1 cellular context compared by ENCODE assay signal in the genomic region with DNA sequence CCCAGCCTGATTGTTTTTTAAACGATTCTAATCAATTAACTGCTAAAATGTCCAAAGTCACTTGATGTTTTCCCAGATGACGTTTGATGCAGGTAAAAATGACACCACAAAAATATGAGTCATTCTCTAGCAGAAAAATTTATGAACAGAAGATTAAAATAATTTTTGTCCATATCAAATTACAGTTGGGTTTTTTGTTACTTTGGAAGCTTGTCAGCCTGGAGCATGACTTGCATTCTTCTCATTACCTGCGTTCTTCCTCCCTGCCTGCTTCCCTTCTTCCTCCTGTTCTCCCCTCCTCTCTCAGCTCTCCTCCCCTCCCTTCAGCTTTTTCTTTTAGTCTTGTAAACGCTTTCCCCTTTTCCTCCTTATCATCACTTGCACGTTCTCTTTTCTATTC.
TF ChIP-seq lines count a peak whose summit lies in the region.

No MANE protein-coding gene starts in this region.

TF ChIP-seq in K562, 482 proteins besides CTCF, POLR2A, EP300 and RAD21 (continued from another document):
- TF ChIP-seq ZNF174 (CRISPR knock-in tag; IDR thresholded peaks at IDR 0.05) (no peak), ZNF316 (IDR thresholded peaks at IDR 0.05) (peak; percentile 69), NFE2 (IDR thresholded peaks at IDR 0.05; ENCODE audit: low read depth) (peak; percentile 60; the same call in 1 of the 2 replicates), LARP7 (IDR thresholded peaks at IDR 0.05) (0 out of 2 replicates have a peak, but pooled peaks have one; percentile 15), DPF2 (IDR thresholded peaks at IDR 0.05) (no peak), MTA1 (IDR thresholded peaks at IDR 0.05; ENCODE audit: borderline replicate concordance) (0 out of 2 replicates have a peak, but pooled peaks have one; percentile 26), ZNF184 (CRISPR knock-in tag; IDR thresholded peaks at IDR 0.05) (no peak), FOSL1 (tag; conservative IDR thresholded peaks at IDR 0.05) (no peak), HCFC1 (IDR thresholded peaks at IDR 0.05; ENCODE audit: low read depth, low read length) (no peak), FOXM1 (IDR thresholded peaks at IDR 0.05; ENCODE audit: low read depth) (no peak), FOXM1 (CRISPR knock-in tag; IDR thresholded peaks at IDR 0.05; ENCODE audit: low read depth) (no peak), RCOR1 (IDR thresholded peaks at IDR 0.05; ENCODE audit: borderline replicate concordance in 1 of 2, low read depth in 2 of 2, low read length in 2 of 2) (no peak), KHSRP (IDR thresholded peaks at IDR 0.05) (no peak), ZNF75A (CRISPR knock-in tag; IDR thresholded peaks at IDR 0.05) (no peak), NBN (IDR thresholded peaks at IDR 0.05; ENCODE audit: low read depth) (peak; percentile 21; the same call in 1 of the 2 replicates), C11orf30 (IDR thresholded peaks at IDR 0.05; ENCODE audit: low read depth) (peak; percentile 71), POLR2AphosphoS5 (IDR thresholded peaks at IDR 0.05; ENCODE audit: control insufficient read depth, insufficient read depth, low read depth, low read length) (no peak), ZBED1 (IDR thresholded peaks at IDR 0.05) (no peak), MECOM (CRISPR knock-in tag; IDR thresholded peaks at IDR 0.05) (no peak), RFX5 (IDR thresholded peaks at IDR 0.05; ENCODE audit: low read depth, low read length) (no peak), SREBF1 (IDR thresholded peaks at IDR 0.05; ENCODE audit: borderline replicate concordance, low read depth, low read length) (no peak), MAFG (tag; conservative IDR thresholded peaks at IDR 0.05) (peak; percentile 65), HDAC6 (IDR thresholded peaks at IDR 0.05; ENCODE audit: low read depth, low read length) (no peak), RBM39 (optimal IDR thresholded peaks at IDR 0.05; ENCODE audit: low read depth, low read length) (no peak), ARID1B (IDR thresholded peaks at IDR 0.05) (peak; percentile 27; the same call in 1 of the 2 replicates), TCF3 (CRISPR knock-in tag; IDR thresholded peaks at IDR 0.05) (no peak), SMAD1 (IDR thresholded peaks at IDR 0.05; ENCODE audit: low read depth, low read length, partially characterized antibody) (no peak), SMARCB1 (IDR thresholded peaks at IDR 0.05; ENCODE audit: insufficient read length, low read depth) (no peak), ZKSCAN8 (CRISPR knock-in tag; IDR thresholded peaks at IDR 0.05) (no peak)
- TF ChIP-seq, protein P1, sequence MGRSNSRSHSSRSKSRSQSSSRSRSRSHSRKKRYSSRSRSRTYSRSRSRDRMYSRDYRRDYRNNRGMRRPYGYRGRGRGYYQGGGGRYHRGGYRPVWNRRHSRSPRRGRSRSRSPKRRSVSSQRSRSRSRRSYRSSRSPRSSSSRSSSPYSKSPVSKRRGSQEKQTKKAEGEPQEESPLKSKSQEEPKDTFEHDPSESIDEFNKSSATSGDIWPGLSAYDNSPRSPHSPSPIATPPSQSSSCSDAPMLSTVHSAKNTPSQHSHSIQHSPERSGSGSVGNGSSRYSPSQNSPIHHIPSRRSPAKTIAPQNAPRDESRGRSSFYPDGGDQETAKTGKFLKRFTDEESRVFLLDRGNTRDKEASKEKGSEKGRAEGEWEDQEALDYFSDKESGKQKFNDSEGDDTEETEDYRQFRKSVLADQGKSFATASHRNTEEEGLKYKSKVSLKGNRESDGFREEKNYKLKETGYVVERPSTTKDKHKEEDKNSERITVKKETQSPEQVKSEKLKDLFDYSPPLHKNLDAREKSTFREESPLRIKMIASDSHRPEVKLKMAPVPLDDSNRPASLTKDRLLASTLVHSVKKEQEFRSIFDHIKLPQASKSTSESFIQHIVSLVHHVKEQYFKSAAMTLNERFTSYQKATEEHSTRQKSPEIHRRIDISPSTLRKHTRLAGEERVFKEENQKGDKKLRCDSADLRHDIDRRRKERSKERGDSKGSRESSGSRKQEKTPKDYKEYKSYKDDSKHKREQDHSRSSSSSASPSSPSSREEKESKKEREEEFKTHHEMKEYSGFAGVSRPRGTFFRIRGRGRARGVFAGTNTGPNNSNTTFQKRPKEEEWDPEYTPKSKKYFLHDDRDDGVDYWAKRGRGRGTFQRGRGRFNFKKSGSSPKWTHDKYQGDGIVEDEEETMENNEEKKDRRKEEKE (IDR thresholded peaks at IDR 0.05; ENCODE audit: borderline replicate concordance in 1 of 2, control insufficient read depth in 1 of 2, low read depth in 2 of 2, low read length in 1 of 2), result no peak
- TF ChIP-seq, protein P2, sequence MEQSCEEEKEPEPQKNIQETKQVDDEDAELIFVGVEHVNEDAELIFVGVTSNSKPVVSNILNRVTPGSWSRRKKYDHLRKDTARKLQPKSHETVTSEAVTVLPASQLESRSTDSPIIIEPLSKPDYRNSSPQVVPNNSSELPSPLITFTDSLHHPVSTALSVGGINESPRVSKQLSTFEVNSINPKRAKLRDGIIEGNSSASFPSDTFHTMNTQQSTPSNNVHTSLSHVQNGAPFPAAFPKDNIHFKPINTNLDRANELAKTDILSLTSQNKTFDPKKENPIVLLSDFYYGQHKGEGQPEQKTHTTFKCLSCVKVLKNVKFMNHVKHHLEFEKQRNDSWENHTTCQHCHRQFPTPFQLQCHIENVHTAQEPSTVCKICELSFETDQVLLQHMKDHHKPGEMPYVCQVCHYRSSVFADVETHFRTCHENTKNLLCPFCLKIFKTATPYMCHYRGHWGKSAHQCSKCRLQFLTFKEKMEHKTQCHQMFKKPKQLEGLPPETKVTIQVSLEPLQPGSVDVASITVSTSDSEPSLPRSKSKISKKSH (CRISPR knock-in tag; IDR thresholded peaks at IDR 0.05), result no peak
- TF ChIP-seq, protein P3, sequence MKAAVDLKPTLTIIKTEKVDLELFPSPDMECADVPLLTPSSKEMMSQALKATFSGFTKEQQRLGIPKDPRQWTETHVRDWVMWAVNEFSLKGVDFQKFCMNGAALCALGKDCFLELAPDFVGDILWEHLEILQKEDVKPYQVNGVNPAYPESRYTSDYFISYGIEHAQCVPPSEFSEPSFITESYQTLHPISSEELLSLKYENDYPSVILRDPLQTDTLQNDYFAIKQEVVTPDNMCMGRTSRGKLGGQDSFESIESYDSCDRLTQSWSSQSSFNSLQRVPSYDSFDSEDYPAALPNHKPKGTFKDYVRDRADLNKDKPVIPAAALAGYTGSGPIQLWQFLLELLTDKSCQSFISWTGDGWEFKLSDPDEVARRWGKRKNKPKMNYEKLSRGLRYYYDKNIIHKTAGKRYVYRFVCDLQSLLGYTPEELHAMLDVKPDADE (conservative IDR thresholded peaks at IDR 0.05; ENCODE audit: control insufficient read depth, low read depth, low read length), result no peak
- TF ChIP-seq, protein P4, sequence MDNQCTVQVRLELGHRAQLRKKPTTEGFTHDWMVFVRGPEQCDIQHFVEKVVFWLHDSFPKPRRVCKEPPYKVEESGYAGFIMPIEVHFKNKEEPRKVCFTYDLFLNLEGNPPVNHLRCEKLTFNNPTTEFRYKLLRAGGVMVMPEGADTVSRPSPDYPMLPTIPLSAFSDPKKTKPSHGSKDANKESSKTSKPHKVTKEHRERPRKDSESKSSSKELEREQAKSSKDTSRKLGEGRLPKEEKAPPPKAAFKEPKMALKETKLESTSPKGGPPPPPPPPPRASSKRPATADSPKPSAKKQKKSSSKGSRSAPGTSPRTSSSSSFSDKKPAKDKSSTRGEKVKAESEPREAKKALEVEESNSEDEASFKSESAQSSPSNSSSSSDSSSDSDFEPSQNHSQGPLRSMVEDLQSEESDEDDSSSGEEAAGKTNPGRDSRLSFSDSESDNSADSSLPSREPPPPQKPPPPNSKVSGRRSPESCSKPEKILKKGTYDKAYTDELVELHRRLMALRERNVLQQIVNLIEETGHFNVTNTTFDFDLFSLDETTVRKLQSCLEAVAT (IDR thresholded peaks at IDR 0.05), result no peak
- TF ChIP-seq, protein P5, sequence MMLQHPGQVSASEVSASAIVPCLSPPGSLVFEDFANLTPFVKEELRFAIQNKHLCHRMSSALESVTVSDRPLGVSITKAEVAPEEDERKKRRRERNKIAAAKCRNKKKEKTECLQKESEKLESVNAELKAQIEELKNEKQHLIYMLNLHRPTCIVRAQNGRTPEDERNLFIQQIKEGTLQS (IDR thresholded peaks at IDR 0.05), result 0 out of 2 replicates have a peak, but pooled peaks have one; percentile 28
- TF ChIP-seq, protein P5 (CRISPR knock-in tag; conservative IDR thresholded peaks at IDR 0.05), result no peak
- TF ChIP-seq, protein P6, sequence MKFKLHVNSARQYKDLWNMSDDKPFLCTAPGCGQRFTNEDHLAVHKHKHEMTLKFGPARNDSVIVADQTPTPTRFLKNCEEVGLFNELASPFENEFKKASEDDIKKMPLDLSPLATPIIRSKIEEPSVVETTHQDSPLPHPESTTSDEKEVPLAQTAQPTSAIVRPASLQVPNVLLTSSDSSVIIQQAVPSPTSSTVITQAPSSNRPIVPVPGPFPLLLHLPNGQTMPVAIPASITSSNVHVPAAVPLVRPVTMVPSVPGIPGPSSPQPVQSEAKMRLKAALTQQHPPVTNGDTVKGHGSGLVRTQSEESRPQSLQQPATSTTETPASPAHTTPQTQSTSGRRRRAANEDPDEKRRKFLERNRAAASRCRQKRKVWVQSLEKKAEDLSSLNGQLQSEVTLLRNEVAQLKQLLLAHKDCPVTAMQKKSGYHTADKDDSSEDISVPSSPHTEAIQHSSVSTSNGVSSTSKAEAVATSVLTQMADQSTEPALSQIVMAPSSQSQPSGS (CRISPR knock-in tag; IDR thresholded peaks at IDR 0.05), result no peak
- TF ChIP-seq, protein P7, sequence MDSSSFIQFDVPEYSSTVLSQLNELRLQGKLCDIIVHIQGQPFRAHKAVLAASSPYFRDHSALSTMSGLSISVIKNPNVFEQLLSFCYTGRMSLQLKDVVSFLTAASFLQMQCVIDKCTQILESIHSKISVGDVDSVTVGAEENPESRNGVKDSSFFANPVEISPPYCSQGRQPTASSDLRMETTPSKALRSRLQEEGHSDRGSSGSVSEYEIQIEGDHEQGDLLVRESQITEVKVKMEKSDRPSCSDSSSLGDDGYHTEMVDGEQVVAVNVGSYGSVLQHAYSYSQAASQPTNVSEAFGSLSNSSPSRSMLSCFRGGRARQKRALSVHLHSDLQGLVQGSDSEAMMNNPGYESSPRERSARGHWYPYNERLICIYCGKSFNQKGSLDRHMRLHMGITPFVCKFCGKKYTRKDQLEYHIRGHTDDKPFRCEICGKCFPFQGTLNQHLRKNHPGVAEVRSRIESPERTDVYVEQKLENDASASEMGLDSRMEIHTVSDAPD (CRISPR knock-in tag; IDR thresholded peaks at IDR 0.05), result no peak
